In the genomic region with DNA sequence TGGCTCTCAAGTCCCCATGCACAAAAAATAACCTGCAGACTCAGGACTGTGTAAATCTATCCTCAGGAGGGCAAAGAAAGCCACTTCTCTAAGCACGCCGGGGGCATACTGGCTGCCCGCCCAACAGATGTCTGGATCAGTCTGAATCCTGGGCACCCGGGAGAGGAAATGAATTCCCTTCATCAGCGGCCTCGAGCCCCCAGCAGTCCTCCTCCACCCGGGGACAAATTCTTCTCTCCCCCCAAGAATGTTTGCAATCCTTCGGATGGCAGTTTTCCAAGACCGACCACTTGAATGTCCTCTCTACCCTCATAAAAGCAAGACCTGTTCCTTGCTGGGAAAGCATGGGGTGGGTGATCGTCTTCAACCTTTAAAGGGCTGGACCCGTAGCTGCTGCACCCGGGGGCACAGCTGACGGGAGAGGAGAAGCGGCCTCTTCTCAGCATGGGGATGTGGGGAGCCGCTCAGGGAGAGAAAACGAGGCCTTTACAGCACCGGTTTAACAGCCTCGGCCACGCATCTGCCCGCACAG, we compare ENCODE assay signal across 8 cellular contexts. TPM values are rescaled to one million over a fixed set of nuclear protein-coding genes. Genes with fewer than 3 reads are reported as not detected.
A peak's percentile ranks its signal among the peaks of the same experiment; 100 is the strongest.
DNase-seq lines count a peak whose midpoint lies in the region; ATAC-seq and TF ChIP-seq lines count a peak whose summit lies in the region.

No MANE protein-coding gene starts in this region.

- H3K9me2 ChIP-seq in DOHH2 (replicated peaks; ENCODE audit: control insufficient read depth, low read length), result no peaks in the 10 kb centered on the region

- H3K4me1 ChIP-seq in DOHH2 (ENCODE audit: control insufficient read depth, low read length) (peaks cover 28% of the 10 kb centered on the region), right lobe of liver (peaks cover 0 to 6% (median 2%) of the 10 kb centered on the region in 4 donors), urinary bladder (ENCODE audit: insufficient read depth) (no peaks in the 10 kb centered on the region)

- TF ChIP-seq POLR2A in right lobe of liver (IDR thresholded peaks at IDR 0.05), result no peak

- intact Hi-C loops in right lobe of liver (cut with DNase I), result loop anchor here (10.0 kb wide), 2 partner anchors 160 to 170 kb away; no protein-coding TSS in a partner anchor

- H3K27me3 Mint-ChIP-seq in activated naive CD8-positive, alpha-beta T cell treated with anti-CD3 and anti-CD28 coated beads, Interleukin-2, amount 50 U/mL, for 24 hours, result no peaks in the 10 kb centered on the region

- WGBS in right lobe of liver (ENCODE audit: insufficient coverage, low coverage, low lambda C conversion rate, missing lambda C conversion rate), result 10% methylated on average over 10 of the region's 20 CpGs
- WGBS in urinary bladder, result 8% methylated on average over 20 of the region's 20 CpGs

- peak; percentile 23 for DNase-seq in activated naive CD8-positive, alpha-beta T cell treated with anti-CD3 and anti-CD28 coated beads, Interleukin-2, amount 50 U/mL, for 24 hours
- DNase-seq in right lobe of liver (no peak), cerebellar nuclear complex (lab: John Stamatoyannopoulos, UW) (no peak)

- H3K27ac Mint-ChIP-seq in activated naive CD8-positive, alpha-beta T cell treated with anti-CD3 and anti-CD28 coated beads, Interleukin-2, amount 50 U/mL, for 24 hours, result no peak overlapping the region

- H3K9me3 ChIP-seq in DOHH2 (ENCODE audit: control insufficient read depth, insufficient read depth, low read length) (no peaks in the 10 kb centered on the region), right lobe of liver (no peaks in the 10 kb centered on the region)

- peaks cover 39% of the 10 kb centered on the region for H3K4me1 Mint-ChIP-seq in activated naive CD8-positive, alpha-beta T cell treated with anti-CD3 and anti-CD28 coated beads, Interleukin-2, amount 50 U/mL, for 24 hours

- no peaks in the 10 kb centered on the region for H4K20me1 ChIP-seq in DOHH2 (ENCODE audit: control insufficient read depth, insufficient read depth, low read depth, low read length)

- H3K4me2 ChIP-seq in DOHH2 (ENCODE audit: low read length), result peak overlapping the region; percentile 94

- H3K27me3 ChIP-seq in DOHH2 (ENCODE audit: control insufficient read depth, low read length), result peaks cover 5% of the 10 kb centered on the region; the same call in 1 of the 2 replicates
- no peaks in the 10 kb centered on the region for H3K27me3 ChIP-seq in right lobe of liver

- H3K79me2 ChIP-seq in DOHH2 (ENCODE audit: control insufficient read depth, low read length), result no peaks in the 10 kb centered on the region

- H3K27ac ChIP-seq in DOHH2 (ENCODE audit: low read depth, low read length) (no peak overlapping the region), right lobe of liver (peak overlapping the region in 2 of 3 donors; percentile 6 to 30), urinary bladder (ENCODE audit: low read depth) (no peak overlapping the region)

- H3K36me3 ChIP-seq in DOHH2 (ENCODE audit: control insufficient read depth, low read length), result no peaks in the 10 kb centered on the region
- H3K36me3 ChIP-seq in right lobe of liver, result no peaks in the 10 kb centered on the region
- no peaks in the 10 kb centered on the region for H3K36me3 ChIP-seq in urinary bladder (ENCODE audit: insufficient read depth)

- no peaks in the 10 kb centered on the region for H3F3A ChIP-seq in DOHH2 (ENCODE audit: control insufficient read depth, insufficient read depth)

- H3K36me3 Mint-ChIP-seq in activated naive CD8-positive, alpha-beta T cell treated with anti-CD3 and anti-CD28 coated beads, Interleukin-2, amount 50 U/mL, for 24 hours (ENCODE audit: low read depth), result no peaks in the 10 kb centered on the region

- no peaks in the 10 kb centered on the region for H3K9me3 Mint-ChIP-seq in activated naive CD8-positive, alpha-beta T cell treated with anti-CD3 and anti-CD28 coated beads, Interleukin-2, amount 50 U/mL, for 24 hours

- H3K4me3 Mint-ChIP-seq in activated naive CD8-positive, alpha-beta T cell treated with anti-CD3 and anti-CD28 coated beads, Interleukin-2, amount 50 U/mL, for 24 hours, result peak overlapping the region; percentile 81

- peak overlapping the region; percentile 80 for H3K4me3 ChIP-seq in DOHH2 (ENCODE audit: low read length)
- peak overlapping the region; percentile 61 to 68 (median 65) for H3K4me3 ChIP-seq in right lobe of liver
- H3K4me3 ChIP-seq in urinary bladder (ENCODE audit: low read depth, low read length), result peak overlapping the region; percentile 37

- TF ChIP-seq CTCF in DOHH2 (IDR thresholded peaks at IDR 0.05; ENCODE audit: low read depth, low read length, poor library complexity, severe bottlenecking), result no peak
- TF ChIP-seq CTCF in right lobe of liver (IDR thresholded peaks at IDR 0.05), result no peak

- ATAC-seq in HG03095 (IDR thresholded peaks at IDR 0.05; ENCODE audit: unreplicated experiment) (peak; percentile 14), right lobe of liver (no peak), HG02973 (IDR thresholded peaks at IDR 0.05; ENCODE audit: unreplicated experiment) (no peak), HG03439 (IDR thresholded peaks at IDR 0.05; ENCODE audit: unreplicated experiment) (no peak)
- ATAC-seq in activated naive CD8-positive, alpha-beta T cell treated with anti-CD3 and anti-CD28 coated beads, Interleukin-2, amount 50 U/mL, for 24 hours, result no peak

RNA-seq across cellular contexts. Expression of gene MAP2K3, which starts 9.4 kb away (rescaled TPM):
- total RNA-seq in right lobe of liver (10 to 100 TPM; 22.6 to 80.7 (median 60.7) TPM), urinary bladder (8.3 TPM)
- 33.5 TPM for polyA plus RNA-seq in urinary bladder

RNA-seq across cellular contexts. Expression of gene NATD1, which starts 21.9 kb away (rescaled TPM):
- total RNA-seq in right lobe of liver (1 to 10 TPM; 3.3 to 5.5 (median 4.7) TPM), urinary bladder (2.1 TPM)
- 9.8 TPM for polyA plus RNA-seq in urinary bladder

Comparison
In these comparisons a context has a peak if more than half of its experiments do, and no peak if none do; other contexts are left out.
1. H3K27ac ChIP-seq: peak in right lobe of liver (2 of 3); none in DOHH2 (single experiment) and urinary bladder (single experiment).
2. Peak in every context shown above with its lines, with median percentiles within 50 percentile points of each other: H3K4me3 ChIP-seq.